In genomic region chr12:94623161-94623920, GRCh38 we compare ENCODE assay signal across 1 cellular context.
TF ChIP-seq lines count a peak whose summit lies in the region.

No MANE protein-coding gene starts in this region.

TF ChIP-seq in GM12878, 131 proteins besides CTCF, POLR2A, EP300 and RAD21:
- peak; percentile 56 for TF ChIP-seq RUNX3 (IDR thresholded peaks at IDR 0.05; ENCODE audit: low read length)
- TF ChIP-seq SRF (IDR thresholded peaks at IDR 0.05; ENCODE audit: low read depth in 2 of 2, low read length in 2 of 2), result no peak
